Comparison of ENCODE assay signal across 26 cellular contexts in the genomic region with DNA sequence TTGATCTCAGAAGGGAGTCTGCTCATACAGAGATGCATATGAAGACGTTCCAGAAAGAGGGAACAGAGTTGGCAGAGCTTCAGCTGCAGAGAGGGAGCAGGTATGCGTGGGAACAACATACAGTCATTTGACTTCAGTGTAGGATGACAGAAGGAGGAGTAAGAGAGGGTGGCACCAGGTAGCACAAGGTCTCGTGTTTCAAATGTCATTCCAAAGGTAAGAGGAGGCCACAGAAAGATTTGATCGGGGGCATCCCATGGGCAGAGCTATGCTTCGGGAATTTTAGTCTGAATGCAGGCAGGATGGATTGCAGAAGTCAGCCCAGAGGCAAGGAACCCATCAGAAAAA.
DNase-seq lines count a peak whose midpoint lies in the region; ATAC-seq lines count a peak whose summit lies in the region.
"Had no signal": no experiment of that assay in that cellular context is flagged by ENCODE, and none has a peak within 500 bp of the region (broad histone marks: within the 10 kb centered on the region; RNA-seq: fewer than 3 reads in every experiment).

No MANE protein-coding gene starts in this region.

- no peak overlapping the region for H3K4me3 Mint-ChIP-seq in T-helper 17 cell
- H3K4me3 Mint-ChIP-seq: activated CD8-positive, alpha-beta memory T cell treated with anti-CD3 and anti-CD28 coated beads, Interleukin-2, amount 10 ng/mL, durations not matched to agents 7 days and 5 days; activated naive CD8-positive, alpha-beta T cell treated with anti-CD3 and anti-CD28 coated beads, Interleukin-2, amount 10 ng/mL, durations not matched to agents 7 days and 5 days; activated T-helper 1 cell treated with anti-CD3 and anti-CD28 coated beads, Interleukin-12 subunit alpha, Interleukin-12 subunit beta, Interleukin-2, Interleukin-4 antibody, amounts not matched to agents 30 ng/mL and 10 ng/mL and 1 ng/mL, durations not matched to agents 14 hours and 24 hours and 36 hours; B cell; naive thymus-derived CD4-positive, alpha-beta T cell; T-cell had no signal

- H3K9me3 ChIP-seq in T-helper 17 cell (ENCODE audit: control insufficient read depth, low read length, poor library complexity, severe bottlenecking) = no peaks in the 10 kb centered on the region
- H3K9me3 ChIP-seq: right atrium auricular region, upper lobe of right lung had no signal

- no peak overlapping the region for H3K27ac Mint-ChIP-seq in T-helper 17 cell
- H3K27ac Mint-ChIP-seq: activated CD8-positive, alpha-beta memory T cell treated with anti-CD3 and anti-CD28 coated beads, Interleukin-2, amount 10 ng/mL, durations not matched to agents 7 days and 5 days; activated naive CD8-positive, alpha-beta T cell treated with anti-CD3 and anti-CD28 coated beads, Interleukin-2, amount 10 ng/mL, durations not matched to agents 7 days and 5 days; activated T-helper 1 cell treated with anti-CD3 and anti-CD28 coated beads, Interleukin-12 subunit alpha, Interleukin-12 subunit beta, Interleukin-2, Interleukin-4 antibody, amounts not matched to agents 30 ng/mL and 10 ng/mL and 1 ng/mL, durations not matched to agents 14 hours and 24 hours and 36 hours; B cell; naive thymus-derived CD4-positive, alpha-beta T cell; T-cell had no signal

- no peaks in the 10 kb centered on the region for H3K36me3 Mint-ChIP-seq in T-helper 17 cell (ENCODE audit: low read depth)
- H3K36me3 Mint-ChIP-seq: activated CD8-positive, alpha-beta memory T cell treated with anti-CD3 and anti-CD28 coated beads, Interleukin-2, amount 10 ng/mL, durations not matched to agents 7 days and 5 days; activated naive CD8-positive, alpha-beta T cell treated with anti-CD3 and anti-CD28 coated beads, Interleukin-2, amount 10 ng/mL, durations not matched to agents 7 days and 5 days; naive thymus-derived CD4-positive, alpha-beta T cell; T-cell had no signal

- peak; percentile 29 for ATAC-seq in HG02610 (IDR thresholded peaks at IDR 0.05; ENCODE audit: unreplicated experiment)
- peak; percentile 22 for ATAC-seq in HG03354 (IDR thresholded peaks at IDR 0.05; ENCODE audit: poor library complexity, severe bottlenecking, unreplicated experiment)
- no peak for ATAC-seq in GM21447 (IDR thresholded peaks at IDR 0.05; ENCODE audit: unreplicated experiment)
- no peak for ATAC-seq in T-helper 17 cell
- ATAC-seq: activated CD8-positive, alpha-beta memory T cell treated with anti-CD3 and anti-CD28 coated beads, Interleukin-2, amount 10 ng/mL, durations not matched to agents 7 days and 5 days; K562; naive thymus-derived CD4-positive, alpha-beta T cell; PC-3; T-cell; upper lobe of right lung had no signal

- DNase-seq in NCI-H2171 treated with DMSO at 0.1 percent for 48 hours (lab: John Stamatoyannopoulos, UW) (peak; percentile 61), NCI-H2171 (lab: John Stamatoyannopoulos, UW) (no peak), T-helper 17 cell (no peak), OCI-M1 (lab: John Stamatoyannopoulos, UW) (no peak), ecto neural progenitor cell (ENCODE audit: low spot score) (no peak)
- DNase-seq: 8988T; activated CD4-positive, alpha-beta T cell treated with anti-CD3 and anti-CD28 coated beads for 4 hours; activated CD8-positive, alpha-beta memory T cell treated with anti-CD3 and anti-CD28 coated beads, Interleukin-2, amount 10 ng/mL, durations not matched to agents 7 days and 5 days; activated naive CD8-positive, alpha-beta T cell treated with anti-CD3 and anti-CD28 coated beads, Interleukin-2, amount 10 ng/mL, durations not matched to agents 7 days and 5 days; DMS79; mesenchymal stem cell; MM.1S; naive thymus-derived CD4-positive, alpha-beta T cell; NCI-H1436 treated with DMSO at 0.1 percent for 48 hours; NCI-H774; PC-3; SIG-M5; T-cell; upper lobe of right lung had no signal

- no peaks in the 10 kb centered on the region for H3K4me1 Mint-ChIP-seq in T-helper 17 cell
- H3K4me1 Mint-ChIP-seq: activated CD8-positive, alpha-beta memory T cell treated with anti-CD3 and anti-CD28 coated beads, Interleukin-2, amount 10 ng/mL, durations not matched to agents 7 days and 5 days; activated naive CD8-positive, alpha-beta T cell treated with anti-CD3 and anti-CD28 coated beads, Interleukin-2, amount 10 ng/mL, durations not matched to agents 7 days and 5 days; B cell; naive thymus-derived CD4-positive, alpha-beta T cell; T-cell had no signal

- H3K27me3 Mint-ChIP-seq in T-helper 17 cell = no peaks in the 10 kb centered on the region
- H3K27me3 Mint-ChIP-seq: activated CD8-positive, alpha-beta memory T cell treated with anti-CD3 and anti-CD28 coated beads, Interleukin-2, amount 10 ng/mL, durations not matched to agents 7 days and 5 days; activated naive CD8-positive, alpha-beta T cell treated with anti-CD3 and anti-CD28 coated beads, Interleukin-2, amount 10 ng/mL, durations not matched to agents 7 days and 5 days had no signal

Comparison
In these comparisons a context has a peak if more than half of its experiments do, and no peak if none do; other contexts are left out.
1. ATAC-seq: peak in HG02610 (single experiment) and HG03354 (single experiment); none in GM21447 (single experiment) and T-helper 17 cell (single experiment).